ENCODE assay signal across 25 cellular contexts in genomic region chr7:31958216-31958615, GRCh38.
DNase-seq lines count a peak whose midpoint lies in the region; ATAC-seq and TF ChIP-seq lines count a peak whose summit lies in the region.
"Had no signal": no experiment of that assay in that cellular context is flagged by ENCODE, and none has a peak within 500 bp of the region (broad histone marks: within the 10 kb centered on the region; RNA-seq: fewer than 3 reads in every experiment).

No MANE protein-coding gene starts in this region.

- H3K4me1 ChIP-seq in left ventricle myocardium inferior (peaks cover 100% of the 10 kb centered on the region), right atrium auricular region (peaks cover 0 to 26% of the 10 kb centered on the region in 2 donors), fibroblast of lung (ENCODE audit: control insufficient read depth, extremely low read depth, insufficient read depth, low read length) (peaks cover 5% of the 10 kb centered on the region)
- H3K4me1 ChIP-seq: esophagus squamous epithelium, suprapubic skin, vagina had no signal

- no peak overlapping the region for H2AFZ ChIP-seq in fibroblast of lung (ENCODE audit: low read length)

- intact Hi-C loops in left ventricle myocardium inferior (cut with micrococcal nuclease): no loop called here

- H3K4me3 ChIP-seq in left ventricle myocardium inferior: no peak overlapping the region
- H3K4me3 ChIP-seq in right atrium auricular region: no peak overlapping the region
- H3K4me3 ChIP-seq in fibroblast of lung (replicated peaks in 1 of 4; ENCODE audit: control extremely low read depth in 1 of 4, insufficient read depth in 1 of 4, low read depth in 3 of 4, low read length in 4 of 4): no peak overlapping the region
- H3K4me3 ChIP-seq: adrenal gland, esophagus squamous epithelium, suprapubic skin, vagina had no signal

- H3K4me2 ChIP-seq in fibroblast of lung (ENCODE audit: extremely low read depth, insufficient read depth, low read length): peak overlapping the region; percentile 16

- H4K20me1 ChIP-seq in fibroblast of lung (ENCODE audit: control insufficient read depth, extremely low read depth, insufficient read depth, low read length): no peaks in the 10 kb centered on the region

- no peak for ATAC-seq in HG02623 (IDR thresholded peaks at IDR 0.05; ENCODE audit: unreplicated experiment)
- no peak for ATAC-seq in HG03159 (IDR thresholded peaks at IDR 0.05; ENCODE audit: unreplicated experiment)
- ATAC-seq in GM21737 (IDR thresholded peaks at IDR 0.05; ENCODE audit: unreplicated experiment): no peak
- ATAC-seq: Right ventricle myocardium inferior had no signal

- H3K9me3 ChIP-seq in left ventricle myocardium inferior (replicated peaks): no peaks in the 10 kb centered on the region
- no peaks in the 10 kb centered on the region for H3K9me3 ChIP-seq in right atrium auricular region
- H3K9me3 ChIP-seq in fibroblast of lung (ENCODE audit: control insufficient read depth, insufficient read depth, low read depth, low read length): no peaks in the 10 kb centered on the region
- H3K9me3 ChIP-seq: adrenal gland, esophagus squamous epithelium, neutrophil, suprapubic skin, vagina had no signal

- H3K27me3 ChIP-seq in left ventricle myocardium inferior (ENCODE audit: low read depth) (no peaks in the 10 kb centered on the region), right atrium auricular region (no peaks in the 10 kb centered on the region), fibroblast of lung (ENCODE audit: control insufficient read depth, insufficient read depth, low read length) (no peaks in the 10 kb centered on the region)
- H3K27me3 ChIP-seq: adrenal gland, esophagus squamous epithelium, neutrophil, suprapubic skin, vagina had no signal

- H3K36me3 ChIP-seq in left ventricle myocardium inferior (no peaks in the 10 kb centered on the region), right atrium auricular region (no peaks in the 10 kb centered on the region), fibroblast of lung (ENCODE audit: control insufficient read depth, insufficient read depth, low read length) (no peaks in the 10 kb centered on the region)
- H3K36me3 ChIP-seq: adrenal gland, esophagus squamous epithelium, neutrophil, suprapubic skin, vagina had no signal

- H3K27ac ChIP-seq in left ventricle myocardium inferior (replicated peaks) (peak overlapping the region; percentile 48), right atrium auricular region (no peak overlapping the region), fibroblast of lung (ENCODE audit: insufficient read depth, low read length) (peak overlapping the region; percentile 40)
- H3K27ac ChIP-seq: adrenal gland, esophagus squamous epithelium, HL-60, neutrophil, suprapubic skin, vagina had no signal

- no peaks in the 10 kb centered on the region for H3K79me2 ChIP-seq in fibroblast of lung (ENCODE audit: control insufficient read depth, insufficient read depth, low read length)

- no peak overlapping the region for H3K9ac ChIP-seq in fibroblast of lung (ENCODE audit: insufficient read depth, low read length)

- DNase-seq in left ventricle myocardium inferior: no peak
- DNase-seq in right atrium auricular region (ENCODE audit: low spot score): no peak
- DNase-seq in RPMI7951 (ENCODE audit: low read depth): peak; percentile 47
- peak; percentile 50 to 79 for DNase-seq in fibroblast of lung (ENCODE audit: low read depth in 2 of 2)
- DNase-seq in NK-92 (lab: John Stamatoyannopoulos, UW; ENCODE audit: unreplicated experiment): no peak
- DNase-seq: ACHN; activated CD4-positive, alpha-beta T cell treated with anti-CD3 and anti-CD28 coated beads, Interleukin-2, amount 10 ng/mL, durations not matched to agents 24 days and 14 days; activated CD8-positive, alpha-beta memory T cell treated with anti-CD3 and anti-CD28 coated beads, Interleukin-2, amount 50 U/mL, for 4 hours; activated gamma-delta T cell; adrenal gland; CD4-positive, alpha-beta T cell; DMS79 treated with DMSO at 0.1 percent for 48 hours; effector CD8-positive, alpha-beta T cell; esophagus squamous epithelium; H9; NCI-H2029; T-helper 1 cell had no signal

- no peak for TF ChIP-seq CTCF in left ventricle myocardium inferior (IDR thresholded peaks at IDR 0.05; ENCODE audit: borderline replicate concordance)
- TF ChIP-seq CTCF in right atrium auricular region (IDR thresholded peaks at IDR 0.05): no peak
- TF ChIP-seq CTCF in fibroblast of lung (conservative IDR thresholded peaks at IDR 0.05 in 1 of 2, IDR thresholded peaks at IDR 0.05 in 1 of 2; ENCODE audit: low read depth in 1 of 2, low read length in 2 of 2): no peak

Comparison
In these comparisons a context has a peak if more than half of its experiments do, and no peak if none do; other contexts are left out.
1. H3K27ac ChIP-seq: peak in left ventricle myocardium inferior (single experiment) and fibroblast of lung (single experiment); none in right atrium auricular region (0 of 2).
2. DNase-seq: peak in RPMI7951 (single experiment) and fibroblast of lung (2 of 2); none in left ventricle myocardium inferior (single experiment), right atrium auricular region (single experiment) and NK-92 (single experiment).